Comparison of ENCODE assay signal across 22 cellular contexts in the genomic region with DNA sequence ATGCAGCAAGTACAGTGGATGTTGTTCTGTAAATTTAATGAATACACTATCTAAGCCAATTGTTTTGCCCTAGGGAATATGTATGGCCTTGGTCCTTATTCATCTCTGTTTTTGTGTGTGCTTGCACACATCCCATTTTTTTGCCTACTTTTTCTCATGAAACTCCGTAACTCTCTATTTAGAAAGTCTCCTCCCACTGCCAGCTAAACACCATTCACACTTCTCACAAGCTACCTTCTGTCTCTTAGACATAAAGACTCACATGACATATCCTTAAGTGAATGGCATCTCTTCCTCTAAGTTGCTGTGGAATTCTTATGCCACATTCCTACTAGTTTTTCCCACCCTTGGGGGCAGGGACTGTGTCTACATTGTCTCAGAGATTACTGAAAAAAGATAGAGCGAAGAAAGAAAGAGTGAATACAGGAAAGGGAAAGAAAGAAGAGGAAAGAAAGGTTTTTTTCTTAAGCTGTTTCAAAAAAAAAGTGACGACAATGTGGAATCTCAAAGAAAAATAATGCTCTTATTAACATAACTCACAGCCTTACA.
"Had no signal": no experiment of that assay in that cellular context is flagged by ENCODE, and none has a peak within 500 bp of the region (broad histone marks: within the 10 kb centered on the region; RNA-seq: fewer than 3 reads in every experiment).

No MANE protein-coding gene starts in this region.

- H3K9me3 Mint-ChIP-seq: activated naive CD8-positive, alpha-beta T cell treated with anti-CD3 and anti-CD28 coated beads, Interleukin-2, amount 50 U/mL, for 24 hours; activated T-helper 1 cell treated with anti-CD3 and anti-CD28 coated beads, Interleukin-12 subunit alpha, Interleukin-12 subunit beta, Interleukin-2, Interleukin-4 antibody, amounts not matched to agents 30 ng/mL and 10 ng/mL and 1 ng/mL, durations not matched to agents 14 hours and 24 hours and 36 hours; brain; effector memory CD8-positive, alpha-beta T cell; neural crest cell; T-cell; T-helper 2 cell treated with Interferon-gamma antibody and Interleukin-4, amounts not matched to agents 5 μg/mL and 100 μg/mL, for 36 hours had no signal

- H3K4me1 ChIP-seq: esophagus squamous epithelium, heart right ventricle, prostate gland had no signal

- DNase-seq: activated CD4-positive, alpha-beta T cell treated with anti-CD3 and anti-CD28 coated beads, Interleukin-2, amount 50 U/mL, for 1 hour; activated CD4-positive, CD25-positive, alpha-beta regulatory T cell treated with anti-CD3 and anti-CD28 coated beads, Interleukin-2, amount 50 U/mL, for 72 hours; activated CD8-positive, alpha-beta T cell treated with anti-CD3 and anti-CD28 coated beads, Interleukin-2, amount 10 ng/mL, durations not matched to agents 7 days and 5 days; activated gamma-delta T cell; activated naive CD4-positive, alpha-beta T cell treated with anti-CD3 and anti-CD28 coated beads, Interleukin-2, amount 50 U/mL, for 16 hours; activated naive CD8-positive, alpha-beta T cell treated with anti-CD3 and anti-CD28 coated beads, Interleukin-2, amount 50 U/mL, for 24 hours; caudate nucleus; effector memory CD8-positive, alpha-beta T cell; esophagus squamous epithelium; heart right ventricle; stimulated activated CD4-positive, alpha-beta T cell treated with anti-CD3 and anti-CD28 coated beads, Interleukin-2, amount 100 ng/mL, for 48 hours; stimulated activated CD8-positive, alpha-beta memory T cell treated with anti-CD3 and anti-CD28 coated beads, Interleukin-4, amount 100 ng/mL, for 48 hours; stimulated activated naive CD4-positive, alpha-beta T cell; T-cell had no signal

- H3K27ac ChIP-seq: esophagus squamous epithelium, heart right ventricle, prostate gland, thoracic aorta, VCaP had no signal

- H3K27ac Mint-ChIP-seq: activated CD8-positive, alpha-beta T cell treated with anti-CD3 and anti-CD28 coated beads, Interleukin-2, amount 10 ng/mL, durations not matched to agents 7 days and 5 days; activated naive CD8-positive, alpha-beta T cell treated with anti-CD3 and anti-CD28 coated beads, Interleukin-2, amount 50 U/mL, for 24 hours; activated T-helper 1 cell treated with anti-CD3 and anti-CD28 coated beads, Interleukin-12 subunit alpha, Interleukin-12 subunit beta, Interleukin-2, Interleukin-4 antibody, amounts not matched to agents 30 ng/mL and 10 ng/mL and 1 ng/mL, durations not matched to agents 14 hours and 24 hours and 36 hours; brain; effector memory CD8-positive, alpha-beta T cell; T-cell; T-helper 2 cell treated with Interferon-gamma antibody and Interleukin-4, amounts not matched to agents 5 μg/mL and 100 μg/mL, for 36 hours had no signal

- H3K27me3 Mint-ChIP-seq: activated naive CD8-positive, alpha-beta T cell treated with anti-CD3 and anti-CD28 coated beads, Interleukin-2, amount 50 U/mL, for 24 hours had no signal

- H3K27me3 ChIP-seq: esophagus squamous epithelium had no signal

- H3K9me3 ChIP-seq: esophagus squamous epithelium, heart right ventricle, prostate gland, thoracic aorta had no signal

- H3K4me1 Mint-ChIP-seq: activated naive CD8-positive, alpha-beta T cell treated with anti-CD3 and anti-CD28 coated beads, Interleukin-2, amount 50 U/mL, for 24 hours; T-cell had no signal

- H3K36me3 Mint-ChIP-seq: brain, T-cell had no signal

- H3K4me3 Mint-ChIP-seq: activated CD8-positive, alpha-beta T cell treated with anti-CD3 and anti-CD28 coated beads, Interleukin-2, amount 10 ng/mL, durations not matched to agents 7 days and 5 days; activated naive CD8-positive, alpha-beta T cell treated with anti-CD3 and anti-CD28 coated beads, Interleukin-2, amount 50 U/mL, for 24 hours; activated T-helper 1 cell treated with anti-CD3 and anti-CD28 coated beads, Interleukin-12 subunit alpha, Interleukin-12 subunit beta, Interleukin-2, Interleukin-4 antibody, amounts not matched to agents 30 ng/mL and 10 ng/mL and 1 ng/mL, durations not matched to agents 14 hours and 24 hours and 36 hours; brain; effector memory CD8-positive, alpha-beta T cell; neural crest cell; T-cell; T-helper 2 cell treated with Interferon-gamma antibody and Interleukin-4, amounts not matched to agents 5 μg/mL and 100 μg/mL, for 36 hours had no signal

- H3K36me3 ChIP-seq: esophagus squamous epithelium, heart right ventricle, prostate gland, thoracic aorta had no signal

- H3K4me3 ChIP-seq: esophagus squamous epithelium, heart right ventricle, prostate gland, thoracic aorta had no signal

- ATAC-seq: activated CD8-positive, alpha-beta T cell treated with anti-CD3 and anti-CD28 coated beads, Interleukin-2, amount 10 ng/mL, durations not matched to agents 7 days and 5 days; activated naive CD8-positive, alpha-beta T cell treated with anti-CD3 and anti-CD28 coated beads, Interleukin-2, amount 50 U/mL, for 24 hours; effector memory CD8-positive, alpha-beta T cell; heart right ventricle; left lobe of liver; T-cell had no signal
